6 cellular contexts compared by ENCODE assay signal in the genomic region with DNA sequence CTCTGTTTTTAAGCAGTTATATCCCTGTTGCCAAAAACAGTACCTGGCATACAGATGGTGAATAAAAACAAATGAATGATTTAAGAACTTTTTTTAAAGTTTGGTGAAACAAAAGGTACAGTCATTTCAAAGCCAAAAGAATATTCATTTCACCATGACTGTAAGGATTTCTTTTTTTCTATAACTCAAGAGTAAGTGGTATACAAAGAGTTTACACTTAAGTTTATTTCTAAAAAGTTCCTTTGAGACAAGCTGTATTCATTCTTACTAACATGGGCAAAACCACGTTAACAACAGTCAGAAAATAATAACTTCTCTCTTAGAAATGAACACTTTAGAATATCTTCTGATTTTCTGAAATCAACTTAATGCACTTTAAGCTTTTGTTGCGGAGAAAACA.
"Had no signal": no experiment of that assay in that cellular context is flagged by ENCODE, and none has a peak within 500 bp of the region (broad histone marks: within the 10 kb centered on the region; RNA-seq: fewer than 3 reads in every experiment).

No MANE protein-coding gene starts in this region.

- H3K4me3 ChIP-seq: GM23338 had no signal

- FAIRE-seq: H1, HTR-8/SVneo had no signal

- H3K4me2 ChIP-seq: GM23338 had no signal

- ATAC-seq: GM23338 had no signal

- DNase-seq: H9, HCEC 1CT, IMR-90 had no signal

- H3K27ac Mint-ChIP-seq: GM23338, H9 had no signal

- H2AFZ ChIP-seq: GM23338 had no signal

- H3K4me3 Mint-ChIP-seq: GM23338, H9 had no signal
